Comparison of ENCODE assay signal across 15 cellular contexts in genomic region chr10:3115685-3116084, GRCh38. TPM values are rescaled to one million over a fixed set of nuclear protein-coding genes. Genes with fewer than 3 reads are reported as not detected.
DNase-seq lines count a peak whose midpoint lies in the region; ATAC-seq and TF ChIP-seq lines count a peak whose summit lies in the region.
"Had no signal": no experiment of that assay in that cellular context is flagged by ENCODE, and none has a peak within 500 bp of the region (broad histone marks: within the 10 kb centered on the region; RNA-seq: fewer than 3 reads in every experiment).

No MANE protein-coding gene starts in this region.

- no peak for TF ChIP-seq POLR2A in gastroesophageal sphincter (IDR thresholded peaks at IDR 0.05)

- intact Hi-C loops in posterior vena cava (cut with DNase I): no loop called here
- intact Hi-C loops in CD4-positive, alpha-beta memory T cell (cut with micrococcal nuclease): no loop called here

- H3K27ac Mint-ChIP-seq in activated T-cell treated with anti-CD3 and anti-CD28 coated beads, Interleukin-2, amount 50 U/mL, for 24 hours: peak overlapping the region; percentile 13
- H3K27ac Mint-ChIP-seq in CD4-positive, alpha-beta memory T cell: no peak overlapping the region

- no peak for DNase-seq in activated T-cell treated with anti-CD3 and anti-CD28 coated beads, Interleukin-2, amount 50 U/mL, for 24 hours
- DNase-seq in activated T-cell treated with anti-CD3 and anti-CD28 coated beads, Interleukin-2, amount 50 U/mL, for 48 hours: no peak
- no peak for DNase-seq in RWPE1 (ENCODE audit: low spot score)
- peak; percentile 42 for DNase-seq in posterior vena cava (ENCODE audit: low spot score)
- no peak for DNase-seq in putamen (ENCODE audit: low spot score)
- DNase-seq in CD4-positive, alpha-beta memory T cell: no peak
- DNase-seq: Caco-2, DND-41, GDM1, GM23248 had no signal

- H3K36me3 Mint-ChIP-seq in activated T-cell treated with anti-CD3 and anti-CD28 coated beads, Interleukin-2, amount 50 U/mL, for 24 hours (ENCODE audit: low read depth): peaks cover 99% of the 10 kb centered on the region
- H3K36me3 Mint-ChIP-seq in CD4-positive, alpha-beta memory T cell: peaks cover 60 to 83% of the 10 kb centered on the region in 2 donors

- H3K4me1 Mint-ChIP-seq in activated T-cell treated with anti-CD3 and anti-CD28 coated beads, Interleukin-2, amount 50 U/mL, for 24 hours (ENCODE audit: low read depth): no peaks in the 10 kb centered on the region
- peaks cover 0 to 4% (median 0%) of the 10 kb centered on the region in 4 donors for H3K4me1 Mint-ChIP-seq in CD4-positive, alpha-beta memory T cell
- H3K4me1 Mint-ChIP-seq: CD14-positive monocyte; CD8-positive, alpha-beta memory T cell had no signal

- CTCF ChIA-PET in RWPE1 (lab: Yijun Ruan, JAX): no interaction called here
- CTCF ChIA-PET in CD4-positive, alpha-beta memory T cell (lab: Charles Lee; ENCODE audit: partially characterized antibody): no interaction called here

- H3K4me3 Mint-ChIP-seq in activated T-cell treated with anti-CD3 and anti-CD28 coated beads, Interleukin-2, amount 50 U/mL, for 24 hours: no peak overlapping the region
- H3K4me3 Mint-ChIP-seq in CD4-positive, alpha-beta memory T cell: no peak overlapping the region
- H3K4me3 Mint-ChIP-seq: CD14-positive monocyte; CD8-positive, alpha-beta memory T cell had no signal

- no peaks in the 10 kb centered on the region for H3K9me3 ChIP-seq in gastroesophageal sphincter
- H3K9me3 ChIP-seq in CD4-positive, alpha-beta memory T cell (ENCODE audit: control insufficient read depth in 1 of 2, low read length in 2 of 2): no peaks in the 10 kb centered on the region
- H3K9me3 ChIP-seq: Caco-2 had no signal

- peaks cover 0 to 25% (median 0%) of the 10 kb centered on the region in 3 donors for H3K4me1 ChIP-seq in gastroesophageal sphincter
- no peaks in the 10 kb centered on the region for H3K4me1 ChIP-seq in CD4-positive, alpha-beta memory T cell (ENCODE audit: insufficient read depth, low read length)
- H3K4me1 ChIP-seq: Caco-2 had no signal

- no peaks in the 10 kb centered on the region for H3K27me3 ChIP-seq in gastroesophageal sphincter
- no peaks in the 10 kb centered on the region for H3K27me3 ChIP-seq in CD4-positive, alpha-beta memory T cell (ENCODE audit: insufficient read depth, low read length)

- TF ChIP-seq CTCF in RWPE1 (conservative IDR thresholded peaks at IDR 0.05; ENCODE audit: low read depth) (no peak), gastroesophageal sphincter (IDR thresholded peaks at IDR 0.05) (no peak)

- WGBS in gastroesophageal sphincter (ENCODE audit: low coverage in 1 of 2), 2 donors: 79 to 93% methylated on average over 5 of the region's 8 CpGs

- H3K4me3 ChIP-seq in gastroesophageal sphincter: no peak overlapping the region
- no peak overlapping the region for H3K4me3 ChIP-seq in CD4-positive, alpha-beta memory T cell (ENCODE audit: low read length in 2 of 2)
- H3K4me3 ChIP-seq: GM23248 had no signal

- H3K27ac ChIP-seq in RWPE1: peak overlapping the region; percentile 44
- peak overlapping the region in 3 of 4 donors; percentile 11 to 73 (median 65) for H3K27ac ChIP-seq in gastroesophageal sphincter
- H3K27ac ChIP-seq in CD4-positive, alpha-beta memory T cell (ENCODE audit: low read depth, low read length): no peak overlapping the region
- H3K27ac ChIP-seq: 22Rv1, GM23248, HL-60 had no signal

- POLR2A ChIA-PET in RWPE1 (lab: Yijun Ruan, JAX; ENCODE audit: low non-redundant PET): no interaction called here
- POLR2A ChIA-PET in CD4-positive, alpha-beta memory T cell (lab: Charles Lee; ENCODE audit: partially characterized antibody): no interaction called here

- no peak for TF ChIP-seq EP300 in gastroesophageal sphincter (IDR thresholded peaks at IDR 0.05)

- H3K9me3 Mint-ChIP-seq in activated T-cell treated with anti-CD3 and anti-CD28 coated beads, Interleukin-2, amount 50 U/mL, for 24 hours: no peaks in the 10 kb centered on the region
- H3K9me3 Mint-ChIP-seq in CD4-positive, alpha-beta memory T cell: no peaks in the 10 kb centered on the region
- H3K9me3 Mint-ChIP-seq: CD8-positive, alpha-beta memory T cell had no signal

- no peak for ATAC-seq in gastroesophageal sphincter

- peaks cover 0 to 86% of the 10 kb centered on the region in 2 donors for H3K36me3 ChIP-seq in gastroesophageal sphincter
- peaks cover 59% of the 10 kb centered on the region for H3K36me3 ChIP-seq in CD4-positive, alpha-beta memory T cell (ENCODE audit: insufficient read depth, low read length)

- no peaks in the 10 kb centered on the region for H3K27me3 Mint-ChIP-seq in activated T-cell treated with anti-CD3 and anti-CD28 coated beads, Interleukin-2, amount 50 U/mL, for 24 hours
- H3K27me3 Mint-ChIP-seq in CD4-positive, alpha-beta memory T cell: no peaks in the 10 kb centered on the region
- H3K27me3 Mint-ChIP-seq: CD8-positive, alpha-beta memory T cell had no signal

RNA-seq across cellular contexts. Expression of gene PFKP, which starts 48.3 kb away (rescaled TPM):
- 100 to 1,000 TPM in 3 of 4 donors, 10 to 100 TPM in 1; 64.3 to 261 (median 107) TPM for total RNA-seq in gastroesophageal sphincter
- 100 to 1,000 TPM; 109 to 216 TPM for total RNA-seq in posterior vena cava
- total RNA-seq in CD4-positive, alpha-beta memory T cell: 10 to 100 TPM; 83.2 to 83.6 TPM
- polyA plus RNA-seq in CD4-positive, alpha-beta memory T cell: 10 to 100 TPM; 62.4 to 63.1 TPM

RNA-seq across cellular contexts. Expression of gene PITRM1, which starts 56.9 kb away (rescaled TPM):
- total RNA-seq in gastroesophageal sphincter (100 to 1,000 TPM in 1 of 4 donors, 10 to 100 TPM in 3; 78.6 to 102 (median 87.0) TPM), posterior vena cava (100 to 1,000 TPM in 1 of 2 donors, 10 to 100 TPM in 1; 65.9 to 112 TPM)
- 10 to 100 TPM; 78.5 to 80.7 TPM for total RNA-seq in CD4-positive, alpha-beta memory T cell
- polyA plus RNA-seq in CD4-positive, alpha-beta memory T cell: 10 to 100 TPM; 25.5 to 47.6 TPM
